14 cellular contexts compared by ENCODE assay signal in genomic region chr12:19031032-19031431, GRCh38.
DNase-seq lines count a peak whose midpoint lies in the region; TF ChIP-seq lines count a peak whose summit lies in the region.
"Had no signal": no experiment of that assay in that cellular context is flagged by ENCODE, and none has a peak within 500 bp of the region (broad histone marks: within the 10 kb centered on the region; RNA-seq: fewer than 3 reads in every experiment).

No MANE protein-coding gene starts in this region.

- H3K4me3 Mint-ChIP-seq in activated T-cell treated with anti-CD3 and anti-CD28 coated beads, Interleukin-2, amount 50 U/mL, for 24 hours: no peak overlapping the region

- H3K27me3 Mint-ChIP-seq in activated T-cell treated with anti-CD3 and anti-CD28 coated beads, Interleukin-2, amount 50 U/mL, for 24 hours: peaks cover 7% of the 10 kb centered on the region

- H3K4me2 ChIP-seq in hepatocyte: no peak overlapping the region

- no peaks in the 10 kb centered on the region for H3K36me3 Mint-ChIP-seq in activated T-cell treated with anti-CD3 and anti-CD28 coated beads, Interleukin-2, amount 50 U/mL, for 24 hours (ENCODE audit: low read depth)

- H3K27me3 ChIP-seq in hepatocyte: no peaks in the 10 kb centered on the region
- H3K27me3 ChIP-seq: ascending aorta had no signal

- DNase-seq in ACHN (peak; percentile 77), HPDE6-E6E7 (ENCODE audit: extremely low spot score) (peak; percentile 31), amniotic stem cell (lab: John Stamatoyannopoulos, UW) (peak; percentile 41), hepatocyte (ENCODE audit: low spot score) (peak; percentile 22), NCI-H2227 (lab: John Stamatoyannopoulos, UW; ENCODE audit: unreplicated experiment) (no peak), NAMALWA (ENCODE audit: low spot score) (no peak), DMS 273 (lab: John Stamatoyannopoulos, UW; ENCODE audit: unreplicated experiment) (no peak)
- DNase-seq in activated T-cell treated with anti-CD3 and anti-CD28 coated beads, Interleukin-2, amount 50 U/mL, for 24 hours: no peak
- DNase-seq: mucosa of descending colon; NCI-H1694 treated with DMSO at 0.1 percent for 48 hours; NK-92 treated with Interleukin-12 subunit alpha and Interleukin-12 subunit beta, amount 100 ng/mL, for 24 hours had no signal

- H3K9me3 ChIP-seq in hepatocyte (ENCODE audit: low read depth): no peaks in the 10 kb centered on the region
- H3K9me3 ChIP-seq: ascending aorta had no signal

- H4K20me1 ChIP-seq in hepatocyte (ENCODE audit: insufficient read depth, poor library complexity, severe bottlenecking): no peaks in the 10 kb centered on the region

- H3K4me1 ChIP-seq in hepatocyte (ENCODE audit: insufficient read depth): no peaks in the 10 kb centered on the region
- H3K4me1 ChIP-seq: ascending aorta had no signal

- H2AFZ ChIP-seq in hepatocyte: no peak overlapping the region

- H3K4me3 ChIP-seq in hepatocyte: no peak overlapping the region
- H3K4me3 ChIP-seq: ascending aorta, mucosa of descending colon had no signal

- H3K4me1 Mint-ChIP-seq in activated T-cell treated with anti-CD3 and anti-CD28 coated beads, Interleukin-2, amount 50 U/mL, for 24 hours (ENCODE audit: low read depth): no peaks in the 10 kb centered on the region

- 87% methylated on average over 4 of the region's 4 CpGs for WGBS in hepatocyte (ENCODE audit: low lambda C conversion rate, missing lambda C conversion rate)

- H3K79me2 ChIP-seq in hepatocyte: no peaks in the 10 kb centered on the region

- H3K36me3 ChIP-seq in hepatocyte (replicated peaks; ENCODE audit: insufficient read depth, low read depth): no peaks in the 10 kb centered on the region
- H3K36me3 ChIP-seq: ascending aorta had no signal

- H3K27ac ChIP-seq in hepatocyte: no peak overlapping the region
- H3K27ac ChIP-seq: ascending aorta, C4-2B, HL-60 had no signal

- in situ Hi-C loops in ACHN (cut with HindIII; ENCODE audit: low pct_ligation_motif_present, low pct_unique_long_range_greater_than_20kb, low sequenced_read_pairs): no loop called here

- peaks cover 3% of the 10 kb centered on the region for H3K9me3 Mint-ChIP-seq in activated T-cell treated with anti-CD3 and anti-CD28 coated beads, Interleukin-2, amount 50 U/mL, for 24 hours

- H3K27ac Mint-ChIP-seq in activated T-cell treated with anti-CD3 and anti-CD28 coated beads, Interleukin-2, amount 50 U/mL, for 24 hours: no peak overlapping the region

- H3K9me2 ChIP-seq in hepatocyte (replicated peaks; ENCODE audit: insufficient read depth): no peaks in the 10 kb centered on the region

- TF ChIP-seq CTCF in hepatocyte (IDR thresholded peaks at IDR 0.05; ENCODE audit: poor library complexity): no peak

Comparison
In these comparisons a context has a peak if more than half of its experiments do, and no peak if none do; other contexts are left out.
1. DNase-seq: peak in ACHN (single experiment), HPDE6-E6E7 (single experiment), amniotic stem cell (single experiment) and hepatocyte (single experiment); none in NCI-H2227 (single experiment), NAMALWA (single experiment), DMS 273 (single experiment) and activated T-cell treated with anti-CD3 and anti-CD28 coated beads, Interleukin-2, amount 50 U/mL, for 24 hours (single experiment).